In genomic region chr10:122565766-122566206, GRCh38 we compare ENCODE assay signal across 8 cellular contexts. TPM values are rescaled to one million over a fixed set of nuclear protein-coding genes. Genes with fewer than 3 reads are reported as not detected.
DNase-seq lines count a peak whose midpoint lies in the region; ATAC-seq and TF ChIP-seq lines count a peak whose summit lies in the region.

No MANE protein-coding gene starts in this region.

- peak; percentile 19 for DNase-seq in NK-92 treated with Interleukin-12 subunit alpha and Interleukin-12 subunit beta, amount 100 ng/mL, for 24 hours (lab: John Stamatoyannopoulos, UW)
- DNase-seq in NK-92 (lab: John Stamatoyannopoulos, UW; ENCODE audit: unreplicated experiment): no peak
- DNase-seq in NCI-H2171 treated with DMSO at 0.1 percent for 48 hours (lab: John Stamatoyannopoulos, UW): peak; percentile 66
- peak; percentile 52 for DNase-seq in activated CD4-positive, CD25-positive, alpha-beta regulatory T cell treated with anti-CD3 and anti-CD28 coated beads, Interleukin-2, amount 50 U/mL, for 16 hours (ENCODE audit: low read depth, low spot score)
- DNase-seq in chondrocyte (ENCODE audit: low spot score): no peak
- peak; percentile 91 for DNase-seq in left kidney (ENCODE audit: low read depth, low spot score)
- DNase-seq in stimulated activated CD4-positive, alpha-beta T cell treated with anti-CD3 and anti-CD28 coated beads, Interleukin-2, amount 100 ng/mL, for 48 hours: peak; percentile 71 to 73

- H3K27me3 Mint-ChIP-seq in chondrocyte (ENCODE audit: low read depth): peaks cover 15% of the 10 kb centered on the region

- no peak for ATAC-seq in GM19328 (IDR thresholded peaks at IDR 0.05; ENCODE audit: unreplicated experiment)

- peaks cover 27% of the 10 kb centered on the region for H3K4me1 Mint-ChIP-seq in chondrocyte (ENCODE audit: low read depth)

- TF ChIP-seq CTCF in chondrocyte (IDR thresholded peaks at IDR 0.05): peak; percentile 94

- H3K27ac Mint-ChIP-seq in chondrocyte (ENCODE audit: unreplicated experiment): peak overlapping the region; percentile 49

- no peaks in the 10 kb centered on the region for H3K36me3 Mint-ChIP-seq in chondrocyte (ENCODE audit: low read depth)

- no peak overlapping the region for H3K4me3 Mint-ChIP-seq in chondrocyte (ENCODE audit: unreplicated experiment)

- H3K9me3 Mint-ChIP-seq in chondrocyte (ENCODE audit: low read depth): no peaks in the 10 kb centered on the region

RNA-seq across cellular contexts. Expression of gene DMBT1, which starts 5.2 kb away (rescaled TPM):
- total RNA-seq in chondrocyte: 0.13 to 0.34 TPM (median 0.17 TPM) in 3 replicates

Comparison
In these comparisons a context has a peak if more than half of its experiments do, and no peak if none do; other contexts are left out.
1. DNase-seq: peak in NK-92 treated with Interleukin-12 subunit alpha and Interleukin-12 subunit beta, amount 100 ng/mL, for 24 hours (single experiment), NCI-H2171 treated with DMSO at 0.1 percent for 48 hours (single experiment), activated CD4-positive, CD25-positive, alpha-beta regulatory T cell treated with anti-CD3 and anti-CD28 coated beads, Interleukin-2, amount 50 U/mL, for 16 hours (single experiment), left kidney (single experiment) and stimulated activated CD4-positive, alpha-beta T cell treated with anti-CD3 and anti-CD28 coated beads, Interleukin-2, amount 100 ng/mL, for 48 hours (2 of 2); none in NK-92 (single experiment) and chondrocyte (single experiment).